In the genomic region with DNA sequence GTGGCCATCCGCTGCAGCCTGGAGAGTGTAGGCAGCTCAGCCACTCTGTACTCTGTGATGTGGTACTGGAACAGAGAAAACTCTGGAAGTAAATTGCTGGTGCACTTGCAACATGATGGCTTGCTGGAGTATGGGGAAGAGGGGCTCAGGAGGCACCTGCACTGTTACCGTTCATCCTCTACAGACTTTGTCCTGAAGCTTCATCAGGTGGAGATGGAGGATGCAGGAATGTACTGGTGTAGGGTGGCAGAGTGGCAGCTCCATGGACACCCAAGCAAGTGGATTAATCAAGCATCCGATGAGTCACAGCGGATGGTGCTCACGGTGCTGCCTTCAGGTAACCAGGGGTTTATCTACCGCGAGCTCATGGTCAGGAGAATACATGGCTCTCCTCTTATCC, we compare ENCODE assay signal across 37 cellular contexts.
"Had no signal": no experiment of that assay in that cellular context is flagged by ENCODE, and none has a peak within 500 bp of the region (broad histone marks: within the 10 kb centered on the region; RNA-seq: fewer than 3 reads in every experiment).

No MANE protein-coding gene starts in this region.

- H3K36me3 ChIP-seq: adrenal gland, brain microvascular endothelial cell, breast epithelium, WERI-Rb-1 had no signal

- H3K9me3 ChIP-seq: adrenal gland, body of pancreas, breast epithelium had no signal

- H3K27ac ChIP-seq: adrenal gland, brain microvascular endothelial cell, WERI-Rb-1 had no signal

- H3K27ac Mint-ChIP-seq: activated CD4-positive, alpha-beta memory T cell treated with anti-CD3 and anti-CD28 coated beads, Interleukin-2, amount 10 ng/mL, durations not matched to agents 7 days and 5 days; activated CD4-positive, alpha-beta T cell treated with anti-CD3 and anti-CD28 coated beads for 36 hours; activated CD4-positive, alpha-beta T cell treated with anti-CD3 and anti-CD28 coated beads, Interleukin-2, amount 10 ng/mL, durations not matched to agents 7 days and 5 days; activated CD8-positive, alpha-beta memory T cell treated with anti-CD3 and anti-CD28 coated beads, Interleukin-2, amount 10 ng/mL, durations not matched to agents 7 days and 5 days; activated CD8-positive, alpha-beta T cell treated with anti-CD3 and anti-CD28 coated beads, Interleukin-2, amount 10 ng/mL, durations not matched to agents 7 days and 5 days; activated naive CD4-positive, alpha-beta T cell treated with anti-CD3 and anti-CD28 coated beads, Interleukin-2, amount 10 ng/mL, durations not matched to agents 7 days and 5 days; activated naive CD4-positive, alpha-beta T cell treated with anti-CD3 and anti-CD28 coated beads, Interleukin-2, amount 50 U/mL, for 24 hours; activated naive CD8-positive, alpha-beta T cell; activated naive CD8-positive, alpha-beta T cell treated with anti-CD3 and anti-CD28 coated beads, Interleukin-2, amount 10 ng/mL, durations not matched to agents 7 days and 5 days; activated T-cell treated with anti-CD3 and anti-CD28 coated beads, Interleukin-2, amount 50 U/mL, for 24 hours; activated T-helper 2 cell treated with anti-CD3 and anti-CD28 coated beads, Interferon-gamma antibody, Interleukin-2, Interleukin-4, amounts not matched to agents 10 μg/mL and 5 μg/mL and 100 μg/mL, durations not matched to agents 14 hours and 24 hours and 36 hours; T-helper 1 cell treated with Interleukin-12 subunit alpha and Interleukin-12 subunit beta and Interleukin-4 antibody, amounts not matched to agents 30 μg/mL and 1 μg/mL, for 36 hours; T-helper 2 cell treated with Interferon-gamma antibody and Interleukin-4, amounts not matched to agents 5 μg/mL and 100 μg/mL, for 36 hours; WTC11 had no signal

- H3K27me3 Mint-ChIP-seq: activated CD4-positive, alpha-beta T cell treated with anti-CD3 and anti-CD28 coated beads for 36 hours; activated CD4-positive, alpha-beta T cell treated with anti-CD3 and anti-CD28 coated beads, Interleukin-2, amount 10 ng/mL, durations not matched to agents 7 days and 5 days; activated naive CD4-positive, alpha-beta T cell treated with anti-CD3 and anti-CD28 coated beads, Interleukin-2, amount 10 ng/mL, durations not matched to agents 7 days and 5 days; activated naive CD4-positive, alpha-beta T cell treated with anti-CD3 and anti-CD28 coated beads, Interleukin-2, amount 50 U/mL, for 24 hours; activated naive CD8-positive, alpha-beta T cell; activated T-cell treated with anti-CD3 and anti-CD28 coated beads, Interleukin-2, amount 50 U/mL, for 24 hours had no signal

- H3K4me1 Mint-ChIP-seq: WTC11 had no signal

- H3K4me1 ChIP-seq: adrenal gland, breast epithelium had no signal

- ATAC-seq: activated CD4-positive, alpha-beta T cell treated with anti-CD3 and anti-CD28 coated beads for 36 hours; activated CD4-positive, CD25-positive, alpha-beta regulatory T cell treated with anti-CD3 and anti-CD28 coated beads, Interleukin-2, amount 50 U/mL, for 24 hours; activated CD8-positive, alpha-beta memory T cell treated with anti-CD3 and anti-CD28 coated beads, Interleukin-2, amount 10 ng/mL, durations not matched to agents 7 days and 5 days; activated CD8-positive, alpha-beta T cell treated with anti-CD3 and anti-CD28 coated beads, Interleukin-2, amount 10 ng/mL, durations not matched to agents 7 days and 5 days; body of pancreas; WTC11 had no signal

- H3K36me3 Mint-ChIP-seq: activated CD8-positive, alpha-beta memory T cell treated with anti-CD3 and anti-CD28 coated beads, Interleukin-2, amount 10 ng/mL, durations not matched to agents 7 days and 5 days; WTC11 had no signal

- H3K27me3 ChIP-seq: adrenal gland, body of pancreas, brain microvascular endothelial cell, breast epithelium had no signal

- H3K4me3 Mint-ChIP-seq: activated CD4-positive, alpha-beta memory T cell treated with anti-CD3 and anti-CD28 coated beads, Interleukin-2, amount 10 ng/mL, durations not matched to agents 7 days and 5 days; activated CD4-positive, alpha-beta T cell treated with anti-CD3 and anti-CD28 coated beads for 36 hours; activated CD4-positive, alpha-beta T cell treated with anti-CD3 and anti-CD28 coated beads, Interleukin-2, amount 10 ng/mL, durations not matched to agents 7 days and 5 days; activated CD8-positive, alpha-beta memory T cell treated with anti-CD3 and anti-CD28 coated beads, Interleukin-2, amount 10 ng/mL, durations not matched to agents 7 days and 5 days; activated CD8-positive, alpha-beta T cell treated with anti-CD3 and anti-CD28 coated beads, Interleukin-2, amount 10 ng/mL, durations not matched to agents 7 days and 5 days; activated naive CD4-positive, alpha-beta T cell treated with anti-CD3 and anti-CD28 coated beads, Interleukin-2, amount 10 ng/mL, durations not matched to agents 7 days and 5 days; activated naive CD4-positive, alpha-beta T cell treated with anti-CD3 and anti-CD28 coated beads, Interleukin-2, amount 50 U/mL, for 24 hours; activated naive CD8-positive, alpha-beta T cell; activated naive CD8-positive, alpha-beta T cell treated with anti-CD3 and anti-CD28 coated beads, Interleukin-2, amount 10 ng/mL, durations not matched to agents 7 days and 5 days; activated T-cell treated with anti-CD3 and anti-CD28 coated beads, Interleukin-2, amount 50 U/mL, for 24 hours; T-helper 1 cell treated with Interleukin-12 subunit alpha and Interleukin-12 subunit beta and Interleukin-4 antibody, amounts not matched to agents 30 μg/mL and 1 μg/mL, for 36 hours; T-helper 2 cell treated with Interferon-gamma antibody and Interleukin-4, amounts not matched to agents 5 μg/mL and 100 μg/mL, for 36 hours; WTC11 had no signal

- DNase-seq: activated CD4-positive, alpha-beta memory T cell treated with anti-CD3 and anti-CD28 coated beads, Interleukin-2, amount 10 ng/mL, durations not matched to agents 7 days and 5 days; activated CD4-positive, alpha-beta T cell treated with anti-CD3 and anti-CD28 coated beads for 1 hour; activated CD4-positive, alpha-beta T cell treated with anti-CD3 and anti-CD28 coated beads for 36 hours; activated CD4-positive, alpha-beta T cell treated with anti-CD3 and anti-CD28 coated beads for 48 hours; activated CD4-positive, alpha-beta T cell treated with anti-CD3 and anti-CD28 coated beads, Interleukin-2, amount 10 ng/mL, durations not matched to agents 7 days and 5 days; activated CD4-positive, alpha-beta T cell treated with anti-CD3 and anti-CD28 coated beads, Interleukin-2, amount 50 U/mL, for 48 hours; activated CD4-positive, CD25-positive, alpha-beta regulatory T cell; activated CD8-positive, alpha-beta memory T cell treated with anti-CD3 and anti-CD28 coated beads for 24 hours; activated CD8-positive, alpha-beta memory T cell treated with anti-CD3 and anti-CD28 coated beads, Interleukin-2, amount 10 ng/mL, durations not matched to agents 7 days and 5 days; activated CD8-positive, alpha-beta memory T cell treated with anti-CD3 and anti-CD28 coated beads, Interleukin-2, amount 50 U/mL, for 48 hours; activated CD8-positive, alpha-beta T cell treated with anti-CD3 and anti-CD28 coated beads, Interleukin-2, amount 10 ng/mL, durations not matched to agents 7 days and 5 days; activated effector memory CD4-positive, alpha-beta T cell treated with Interleukin-2 at 50 U/mL for 16 hours; activated gamma-delta T cell; activated naive CD4-positive, alpha-beta T cell treated with anti-CD3 and anti-CD28 coated beads, Interleukin-2, amount 10 ng/mL, durations not matched to agents 7 days and 5 days; activated naive CD4-positive, alpha-beta T cell treated with Interleukin-2 at 50 U/mL for 16 hours; activated naive CD8-positive, alpha-beta T cell treated with anti-CD3 and anti-CD28 coated beads, Interleukin-2, amount 10 ng/mL, durations not matched to agents 7 days and 5 days; activated T-cell treated with anti-CD3 and anti-CD28 coated beads, Interleukin-2, amount 50 U/mL, for 24 hours; activated T-cell treated with anti-CD3 and anti-CD28 coated beads, Interleukin-2, amount 50 U/mL, for 48 hours; adrenal gland; amniotic stem cell; aorta; body of pancreas; brain microvascular endothelial cell; central memory CD4-positive, alpha-beta T cell; SW 1271; T-helper 1 cell; T-helper 2 cell; T-helper 9 cell; WERI-Rb-1 had no signal

- H3K4me3 ChIP-seq: adrenal gland, body of pancreas, breast epithelium had no signal

- H3K9me3 Mint-ChIP-seq: activated CD4-positive, alpha-beta memory T cell treated with anti-CD3 and anti-CD28 coated beads, Interleukin-2, amount 10 ng/mL, durations not matched to agents 7 days and 5 days; activated CD4-positive, alpha-beta T cell treated with anti-CD3 and anti-CD28 coated beads, Interleukin-2, amount 10 ng/mL, durations not matched to agents 7 days and 5 days; activated naive CD4-positive, alpha-beta T cell treated with anti-CD3 and anti-CD28 coated beads, Interleukin-2, amount 10 ng/mL, durations not matched to agents 7 days and 5 days; activated naive CD4-positive, alpha-beta T cell treated with anti-CD3 and anti-CD28 coated beads, Interleukin-2, amount 50 U/mL, for 24 hours; activated naive CD8-positive, alpha-beta T cell treated with anti-CD3 and anti-CD28 coated beads, Interleukin-2, amount 10 ng/mL, durations not matched to agents 7 days and 5 days; activated T-cell treated with anti-CD3 and anti-CD28 coated beads, Interleukin-2, amount 50 U/mL, for 24 hours; activated T-helper 2 cell treated with anti-CD3 and anti-CD28 coated beads, Interferon-gamma antibody, Interleukin-2, Interleukin-4, amounts not matched to agents 10 μg/mL and 5 μg/mL and 100 μg/mL, durations not matched to agents 14 hours and 24 hours and 36 hours; T-helper 1 cell treated with Interleukin-12 subunit alpha and Interleukin-12 subunit beta and Interleukin-4 antibody, amounts not matched to agents 30 μg/mL and 1 μg/mL, for 36 hours; T-helper 2 cell treated with Interferon-gamma antibody and Interleukin-4, amounts not matched to agents 5 μg/mL and 100 μg/mL, for 36 hours; WTC11 had no signal
